ENCODE assay signal across 8 cellular contexts in the genomic region with DNA sequence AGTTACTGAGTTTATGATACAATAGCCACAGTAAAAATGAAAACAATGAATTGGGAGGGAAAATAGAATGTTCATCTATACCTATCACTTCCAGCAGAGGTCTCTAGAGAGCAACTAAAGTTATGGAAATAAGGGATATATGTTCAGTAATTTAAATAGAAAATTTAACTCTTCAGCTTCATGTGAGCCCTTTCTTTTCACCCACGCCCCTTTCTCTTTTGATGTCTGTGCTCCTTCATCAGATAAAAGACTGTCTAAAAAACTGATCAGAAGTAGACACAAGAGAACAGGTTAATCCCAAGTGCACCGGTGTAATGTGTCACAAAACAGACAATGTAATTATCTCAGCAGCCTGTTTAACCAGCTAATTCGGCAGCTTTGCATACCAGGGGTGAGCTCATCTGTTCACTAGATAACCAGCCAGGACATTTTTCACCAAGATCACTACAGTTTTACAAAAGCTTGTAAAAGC.
DNase-seq lines count a peak whose midpoint lies in the region; ATAC-seq and TF ChIP-seq lines count a peak whose summit lies in the region.

No MANE protein-coding gene starts in this region.

- DNase-seq in GM10248 (ENCODE audit: extremely low spot score) = peak; percentile 25
- peak; percentile 50 for DNase-seq in HFFc6
- DNase-seq in NCI-H2029 (lab: John Stamatoyannopoulos, UW) = peak; percentile 19
- DNase-seq in adrenal gland = no peak
- peak; percentile 54 for DNase-seq in iris pigment epithelial cell (ENCODE audit: low read depth)
- DNase-seq in thyroid gland = no peak
- no peak for DNase-seq in omental fat pad (ENCODE audit: low spot score)

- H3K4me3 ChIP-seq in adrenal gland (no peak overlapping the region), thyroid gland (replicated peaks in 1 of 3) (no peak overlapping the region)

- no peak for ATAC-seq in omental fat pad (ENCODE audit: low FRiP score)

- H3K27me3 Mint-ChIP-seq in HFFc6 (ENCODE audit: insufficient read depth) = no peaks in the 10 kb centered on the region

- TF ChIP-seq CTCF in 22Rv1 (IDR thresholded peaks at IDR 0.05) (peak; percentile 79), GM10248 (IDR thresholded peaks at IDR 0.05; ENCODE audit: control extremely low read depth, extremely low read depth, low read depth, missing control alignments) (peak; percentile 39), HFFc6 (IDR thresholded peaks at IDR 0.05) (peak; percentile 89), adrenal gland (IDR thresholded peaks at IDR 0.05) (peak; percentile 37 to 71 (median 61)), thyroid gland (IDR thresholded peaks at IDR 0.05) (peak in 4 of 6 experiments; percentile 13 to 73 (median 70)), omental fat pad (IDR thresholded peaks at IDR 0.05) (no peak)

- H3K9me3 Mint-ChIP-seq in HFFc6 = no peaks in the 10 kb centered on the region

- H3K36me3 ChIP-seq in adrenal gland (replicated peaks in 1 of 2) (no peaks in the 10 kb centered on the region), thyroid gland (no peaks in the 10 kb centered on the region)

- WGBS in adrenal gland, 4 donors = 18 to 21% (median 19%) methylated on average over 3 of the region's 3 CpGs
- WGBS in thyroid gland, 2 donors = 10 to 20% methylated on average over 3 of the region's 3 CpGs

- POLR2A ChIA-PET in GM10248 (lab: Yijun Ruan, JAX) = no interaction called here

- no peaks in the 10 kb centered on the region for H3K9me3 ChIP-seq in adrenal gland (replicated peaks in 1 of 3)
- no peaks in the 10 kb centered on the region for H3K9me3 ChIP-seq in thyroid gland

- H3K27ac ChIP-seq in 22Rv1 = no peak overlapping the region
- H3K27ac ChIP-seq in adrenal gland = no peak overlapping the region
- no peak overlapping the region for H3K27ac ChIP-seq in thyroid gland

- no peaks in the 10 kb centered on the region for H3K27me3 ChIP-seq in adrenal gland
- H3K27me3 ChIP-seq in thyroid gland = no peaks in the 10 kb centered on the region

- H3K4me1 ChIP-seq in adrenal gland (replicated peaks in 1 of 2) (no peaks in the 10 kb centered on the region), thyroid gland (peaks cover 0 to 4% of the 10 kb centered on the region in 2 donors)

- peak overlapping the region; percentile 82 for H3K4me3 Mint-ChIP-seq in HFFc6

- TF ChIP-seq POLR2A in adrenal gland (IDR thresholded peaks at IDR 0.05) = no peak
- TF ChIP-seq POLR2A in thyroid gland (IDR thresholded peaks at IDR 0.05) = no peak

- peaks cover 34% of the 10 kb centered on the region for H3K4me1 Mint-ChIP-seq in HFFc6 (ENCODE audit: low read depth)

- H3K36me3 Mint-ChIP-seq in HFFc6 (ENCODE audit: low read depth) = no peaks in the 10 kb centered on the region

- CTCF ChIA-PET in GM10248 (lab: Yijun Ruan, JAX) = interaction anchor here (0.7 to 5.4 kb wide), 21 partner anchors 9 to 468 kb away, joined by 3 to 26 read pairs (median 4); no protein-coding TSS in a partner anchor

- H3K27ac Mint-ChIP-seq in HFFc6 = peak overlapping the region; percentile 71

- intact Hi-C loops in adrenal gland (cut with DNase I) (loop anchor here (5.0 kb wide), 1 partner anchor 375 kb away; a partner anchor contains a TSS), thyroid gland (cut with DNase I) (no loop called here)

Comparison
In these comparisons a context has a peak if more than half of its experiments do, and no peak if none do; other contexts are left out.
1. CTCF ChIP-seq: peak in 22Rv1 (single experiment), GM10248 (single experiment), HFFc6 (single experiment), adrenal gland (6 of 6) and thyroid gland (4 of 6); none in omental fat pad (0 of 3).
2. DNase-seq: peak in GM10248 (single experiment), HFFc6 (single experiment), NCI-H2029 (single experiment) and iris pigment epithelial cell (single experiment); none in adrenal gland (0 of 7), thyroid gland (0 of 2) and omental fat pad (single experiment).